8 cellular contexts compared by ENCODE assay signal in the genomic region with DNA sequence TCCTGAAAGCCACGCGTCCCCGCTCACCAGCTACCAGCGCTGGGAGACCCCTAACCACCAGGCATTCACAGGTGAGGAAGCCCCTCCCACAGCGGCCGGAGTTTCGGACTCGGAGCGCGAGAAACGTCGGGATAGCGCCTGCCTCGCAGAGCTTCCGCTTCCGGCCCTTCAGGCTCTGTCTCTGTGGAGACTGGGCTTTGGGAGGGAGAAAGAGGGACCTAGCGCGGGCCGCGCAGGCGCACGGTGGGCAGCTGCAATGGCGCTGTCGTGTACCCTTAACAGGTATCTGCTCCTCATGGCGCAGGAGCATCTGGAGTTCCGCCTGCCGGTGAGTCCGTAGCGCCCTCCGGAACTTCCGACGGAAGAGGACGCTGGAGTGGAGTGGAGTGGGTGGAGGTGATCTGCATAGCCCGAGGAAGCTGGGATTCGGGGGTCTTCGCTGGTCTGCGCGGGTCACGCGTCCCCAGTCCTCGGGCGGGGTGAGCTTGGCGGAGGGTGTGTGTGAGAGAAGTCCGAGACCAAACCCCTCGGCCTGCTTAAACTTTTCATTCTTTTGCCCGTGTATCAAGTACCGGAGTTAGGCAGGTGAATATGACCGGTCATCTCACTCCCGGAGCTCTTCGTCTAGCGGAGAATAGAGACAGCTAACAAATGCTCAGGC. TPM values are rescaled to one million over a fixed set of nuclear protein-coding genes. Genes with fewer than 3 reads are reported as not detected.
DNase-seq lines count a peak whose midpoint lies in the region; ATAC-seq and TF ChIP-seq lines count a peak whose summit lies in the region.

TSS of gene TRMT11 (plus strand) at position 246 of the 661 bp plus-strand sequence. CDS start at position 257, 11 bp downstream.

- ATAC-seq in GM18909 (IDR thresholded peaks at IDR 0.05; ENCODE audit: poor library complexity, unreplicated experiment): peak; percentile 97
- peak; percentile 95 for ATAC-seq in HG03159 (IDR thresholded peaks at IDR 0.05; ENCODE audit: unreplicated experiment)

- no peaks in the 10 kb centered on the region for H3K27me3 ChIP-seq in kidney epithelial cell (ENCODE audit: control insufficient read depth, insufficient read depth, low read length)

- peak; percentile 5 for TF ChIP-seq CTCF in AG09309 (IDR thresholded peaks at IDR 0.05; ENCODE audit: control insufficient read depth, insufficient read depth, low read depth, low read length, missing control alignments)
- TF ChIP-seq CTCF in kidney epithelial cell (IDR thresholded peaks at IDR 0.05; ENCODE audit: insufficient read depth, low read length, poor library complexity, severe bottlenecking): no peak

- H3K4me3 ChIP-seq in AG09309 (ENCODE audit: control insufficient read depth, low read depth, low read length): peak within 1 kb of the TSS; percentile 73
- peak within 1 kb of the TSS; percentile 99 for H3K4me3 ChIP-seq in kidney epithelial cell (ENCODE audit: low read depth, low read length)

- DNase-seq in AG09309 (ENCODE audit: low read depth) (no peak), NCI-H2227 (lab: John Stamatoyannopoulos, UW; ENCODE audit: unreplicated experiment) (peak; percentile 95), cerebellar cortex (ENCODE audit: low spot score) (peak; percentile 95), kidney epithelial cell (ENCODE audit: low read depth) (peak; percentile 65)
- peak; percentile 55 for DNase-seq in activated CD4-positive, CD25-positive, alpha-beta regulatory T cell treated with anti-CD3 and anti-CD28 coated beads, Interleukin-2, amount 50 U/mL, for 16 hours (ENCODE audit: low read depth, low spot score)
- peak; percentile 88 for DNase-seq in stimulated activated CD4-positive, alpha-beta T cell treated with anti-CD3 and anti-CD28 coated beads, Interleukin-15, amount 100 ng/mL, for 24 hours

- no peaks in the 10 kb centered on the region for H3K36me3 ChIP-seq in kidney epithelial cell (ENCODE audit: control insufficient read depth, insufficient read depth, low read length)

RNA-seq across cellular contexts. Expression of gene TRMT11, which starts in this region (rescaled TPM):
- total RNA-seq in kidney epithelial cell: 13.1 and 18.8 TPM in 2 replicates
